Comparison of ENCODE assay signal across 22 cellular contexts in genomic region chr15:41304149-41304548, GRCh38. TPM values are rescaled to one million over a fixed set of nuclear protein-coding genes. Genes with fewer than 3 reads are reported as not detected.
"Had no signal": no experiment of that assay in that cellular context is flagged by ENCODE, and none has a peak within 500 bp of the region (broad histone marks: within the 10 kb centered on the region; RNA-seq: fewer than 3 reads in every experiment).

No MANE protein-coding gene starts in this region.

- H3K27me3 ChIP-seq: dorsolateral prefrontal cortex, sigmoid colon, upper lobe of left lung had no signal

- H3K36me3 Mint-ChIP-seq: natural killer cell had no signal

- DNase-seq: activated CD4-positive, alpha-beta T cell treated with anti-CD3 and anti-CD28 coated beads for 48 hours; activated CD4-positive, CD25-positive, alpha-beta regulatory T cell; activated CD8-positive, alpha-beta T cell treated with anti-CD3 and anti-CD28 coated beads for 36 hours; activated naive CD4-positive, alpha-beta T cell treated with Interleukin-2 at 50 U/mL for 16 hours; activated T-cell treated with anti-CD3 and anti-CD28 coated beads, Interleukin-2, amount 50 U/mL, for 1 hour; anterior cingulate cortex; central memory CD4-positive, alpha-beta T cell; dorsolateral prefrontal cortex; foreskin fibroblast; hippocampal formation; left cardiac atrium; natural killer cell; sigmoid colon; stimulated activated CD4-positive, alpha-beta T cell treated with anti-CD3 and anti-CD28 coated beads, Interleukin-4, amount 100 ng/mL, for 4 hours; stimulated activated naive B cell treated with anti-CD40 and anti-IgM and Interleukin-4, amounts not matched to agents 10 μg/mL and 1 μg/mL and 100 μg/mL, for 72 hours; upper lobe of left lung had no signal

- ATAC-seq: activated CD8-positive, alpha-beta T cell treated with anti-CD3 and anti-CD28 coated beads for 36 hours; activated T-helper 17 cell treated with anti-CD3 and anti-CD28 coated beads, Interleukin-2, amount 50 U/mL, for 72 hours; left cardiac atrium; natural killer cell had no signal

- H3K79me2 ChIP-seq: parathyroid adenoma had no signal

- H3K9me3 Mint-ChIP-seq: activated CD8-positive, alpha-beta T cell treated with anti-CD3 and anti-CD28 coated beads for 36 hours; activated T-helper 17 cell treated with anti-CD3 and anti-CD28 coated beads, Interleukin-2, amount 50 U/mL, for 72 hours; brain; natural killer cell; stimulated activated naive B cell treated with anti-CD40 and anti-IgM and Interleukin-4, amounts not matched to agents 10 μg/mL and 1 μg/mL and 100 μg/mL, for 72 hours had no signal

- H3K4me3 ChIP-seq: dorsolateral prefrontal cortex, sigmoid colon, thoracic aorta, upper lobe of left lung had no signal

- H3K4me3 Mint-ChIP-seq: activated CD8-positive, alpha-beta T cell treated with anti-CD3 and anti-CD28 coated beads for 36 hours; activated T-helper 17 cell treated with anti-CD3 and anti-CD28 coated beads, Interleukin-2, amount 50 U/mL, for 72 hours; brain; natural killer cell; stimulated activated naive B cell treated with anti-CD40 and anti-IgM and Interleukin-4, amounts not matched to agents 10 μg/mL and 1 μg/mL and 100 μg/mL, for 72 hours had no signal

- H3K27me3 Mint-ChIP-seq: activated CD8-positive, alpha-beta T cell treated with anti-CD3 and anti-CD28 coated beads for 36 hours; activated T-helper 17 cell treated with anti-CD3 and anti-CD28 coated beads, Interleukin-2, amount 50 U/mL, for 72 hours; brain; stimulated activated naive B cell treated with anti-CD40 and anti-IgM and Interleukin-4, amounts not matched to agents 10 μg/mL and 1 μg/mL and 100 μg/mL, for 72 hours had no signal

- H3K9me3 ChIP-seq: sigmoid colon, thoracic aorta, upper lobe of left lung had no signal

- H3K9ac ChIP-seq: parathyroid adenoma had no signal

- H3K27ac ChIP-seq: dorsolateral prefrontal cortex, epithelial cell of prostate, parathyroid adenoma, sigmoid colon, thoracic aorta, upper lobe of left lung had no signal

- H3K27ac Mint-ChIP-seq: activated CD8-positive, alpha-beta T cell treated with anti-CD3 and anti-CD28 coated beads for 36 hours; activated T-helper 17 cell treated with anti-CD3 and anti-CD28 coated beads, Interleukin-2, amount 50 U/mL, for 72 hours; stimulated activated naive B cell treated with anti-CD40 and anti-IgM and Interleukin-4, amounts not matched to agents 10 μg/mL and 1 μg/mL and 100 μg/mL, for 72 hours had no signal

- H3K4me1 ChIP-seq: parathyroid adenoma, sigmoid colon, upper lobe of left lung had no signal

RNA-seq across cellular contexts. Expression of gene OIP5, which starts 28.2 kb away (rescaled TPM):
- total RNA-seq: mesenteric fat pad, thoracic aorta had no signal
